Comparison of ENCODE assay signal across 14 cellular contexts in genomic region chr6:140636237-140636636, GRCh38.
A peak's percentile ranks its signal among the peaks of the same experiment; 100 is the strongest.
DNase-seq lines count a peak whose midpoint lies in the region; ATAC-seq, FAIRE-seq and TF ChIP-seq lines count a peak whose summit lies in the region.
"Had no signal": no experiment of that assay in that cellular context is flagged by ENCODE, and none has a peak within 500 bp of the region (broad histone marks: within the 10 kb centered on the region; RNA-seq: fewer than 3 reads in every experiment).

No MANE protein-coding gene starts in this region.

- no peaks in the 10 kb centered on the region for H3K9me3 Mint-ChIP-seq in astrocyte (ENCODE audit: unreplicated experiment)

- no peak overlapping the region for H3K9ac ChIP-seq in astrocyte (ENCODE audit: low read length)

- no peaks in the 10 kb centered on the region for H3K9me3 ChIP-seq in astrocyte (ENCODE audit: insufficient read depth, low read depth, low read length)
- H3K9me3 ChIP-seq in effector memory CD4-positive, alpha-beta T cell (ENCODE audit: control insufficient read depth, low read length) = no peaks in the 10 kb centered on the region
- H3K9me3 ChIP-seq: colonic mucosa, prostate gland, transverse colon had no signal

- no peaks in the 10 kb centered on the region for H3K27me3 Mint-ChIP-seq in astrocyte (ENCODE audit: low read depth, unreplicated experiment)

- no peak for DNase-seq in D721Med (ENCODE audit: insufficient read length, low spot score)
- DNase-seq in astrocyte (ENCODE audit: low read depth) = no peak
- DNase-seq in NCI-H2107 treated with DMSO at 0.1 percent for 48 hours (lab: John Stamatoyannopoulos, UW; ENCODE audit: unreplicated experiment) = no peak
- DNase-seq in effector memory CD4-positive, alpha-beta T cell = no peak
- DNase-seq: activated CD4-positive, alpha-beta T cell treated with anti-CD3 and anti-CD28 coated beads for 1 hour; AML-193; colonic mucosa; transverse colon had no signal

- no peaks in the 10 kb centered on the region for H3K4me1 ChIP-seq in astrocyte (ENCODE audit: insufficient read depth, low read length)
- H3K4me1 ChIP-seq in effector memory CD4-positive, alpha-beta T cell (ENCODE audit: control insufficient read depth, insufficient read depth, low read length, poor library complexity, severe bottlenecking) = no peaks in the 10 kb centered on the region
- H3K4me1 ChIP-seq: colonic mucosa, prostate gland, transverse colon had no signal

- H3K27ac ChIP-seq in astrocyte (ENCODE audit: low read depth, low read length) = no peak overlapping the region
- no peak overlapping the region for H3K27ac ChIP-seq in effector memory CD4-positive, alpha-beta T cell (ENCODE audit: insufficient read depth, low read length, poor library complexity, severe bottlenecking)
- H3K27ac ChIP-seq: colonic mucosa, prostate gland, transverse colon had no signal

- H3K27ac Mint-ChIP-seq in astrocyte (ENCODE audit: unreplicated experiment) = no peak overlapping the region

- no peaks in the 10 kb centered on the region for H3K36me3 ChIP-seq in astrocyte (ENCODE audit: insufficient read depth, low read length)
- H3K36me3 ChIP-seq in effector memory CD4-positive, alpha-beta T cell (ENCODE audit: control insufficient read depth, insufficient read depth, low read length) = no peaks in the 10 kb centered on the region
- H3K36me3 ChIP-seq: colonic mucosa, prostate gland, transverse colon had no signal

- peak overlapping the region; percentile 30 for H3K4me2 ChIP-seq in astrocyte (ENCODE audit: low read length)

- no peak overlapping the region for H3K4me3 ChIP-seq in astrocyte (ENCODE audit: insufficient read depth, low read depth, low read length)
- no peak overlapping the region for H3K4me3 ChIP-seq in effector memory CD4-positive, alpha-beta T cell (ENCODE audit: insufficient read depth, low read depth, low read length, poor library complexity, severe bottlenecking)
- H3K4me3 ChIP-seq: colonic mucosa, lung, prostate gland, transverse colon had no signal

- H3K36me3 Mint-ChIP-seq in astrocyte (ENCODE audit: low read depth, unreplicated experiment) = no peaks in the 10 kb centered on the region

- peaks cover 2% of the 10 kb centered on the region for H3K4me1 Mint-ChIP-seq in astrocyte (ENCODE audit: low read depth, unreplicated experiment)

- no peaks in the 10 kb centered on the region for H3K27me3 ChIP-seq in astrocyte (ENCODE audit: insufficient read depth, low read length)
- no peaks in the 10 kb centered on the region for H3K27me3 ChIP-seq in effector memory CD4-positive, alpha-beta T cell (replicated peaks; ENCODE audit: control insufficient read depth, insufficient read depth, low read length, poor library complexity, severe bottlenecking)
- H3K27me3 ChIP-seq: colonic mucosa, transverse colon had no signal

- H3K4me3 Mint-ChIP-seq in astrocyte (ENCODE audit: unreplicated experiment) = no peak overlapping the region

- ATAC-seq in GM19328 (IDR thresholded peaks at IDR 0.05; ENCODE audit: unreplicated experiment) = peak; percentile 61
- ATAC-seq in HG03432 (IDR thresholded peaks at IDR 0.05; ENCODE audit: unreplicated experiment) = peak; percentile 67
- no peak for ATAC-seq in esophagus mucosa
- ATAC-seq in HG02763 (IDR thresholded peaks at IDR 0.05; ENCODE audit: unreplicated experiment) = no peak

- FAIRE-seq in D721Med (lab: Jason Lieb, UNC) = peak; percentile 6
- FAIRE-seq in astrocyte (lab: Jason Lieb, UNC) = no peak

- no peaks in the 10 kb centered on the region for H4K20me1 ChIP-seq in astrocyte (ENCODE audit: insufficient read depth, low read length)

- no peaks in the 10 kb centered on the region for H3K79me2 ChIP-seq in astrocyte (ENCODE audit: insufficient read depth, low read length)

- TF ChIP-seq CTCF in D721Med (IDR thresholded peaks at IDR 0.05; ENCODE audit: insufficient read depth, missing control alignments) = no peak
- TF ChIP-seq CTCF in astrocyte (IDR thresholded peaks at IDR 0.05; ENCODE audit: insufficient read depth, low read depth, low read length) = no peak

- H2AFZ ChIP-seq in astrocyte (ENCODE audit: low read depth, low read length) = peak overlapping the region; percentile 67

Comparison
In these comparisons a context has a peak if more than half of its experiments do, and no peak if none do; other contexts are left out.
1. ATAC-seq: peak in GM19328 (single experiment) and HG03432 (single experiment); none in esophagus mucosa (single experiment) and HG02763 (single experiment).